ENCODE assay signal across 11 cellular contexts in genomic region chr21:42392731-42393442, GRCh38. TPM values are rescaled to one million over a fixed set of nuclear protein-coding genes. Genes with fewer than 3 reads are reported as not detected.
DNase-seq lines count a peak whose midpoint lies in the region; ATAC-seq and TF ChIP-seq lines count a peak whose summit lies in the region.
"Had no signal": no experiment of that assay in that cellular context is flagged by ENCODE, and none has a peak within 500 bp of the region (broad histone marks: within the 10 kb centered on the region; RNA-seq: fewer than 3 reads in every experiment).

No MANE protein-coding gene starts in this region.

- H3K9me3 Mint-ChIP-seq in nephron progenitor cell = peaks cover 18% of the 10 kb centered on the region
- H3K9me3 Mint-ChIP-seq in type B pancreatic cell = no peaks in the 10 kb centered on the region

- no peak for TF ChIP-seq POLR2A in GM18505 (IDR thresholded peaks at IDR 0.05; ENCODE audit: borderline replicate concordance, extremely low read depth, insufficient read depth, insufficient read length)

- DNase-seq in HT1080 (ENCODE audit: low read depth) = peak; percentile 8
- DNase-seq in lung microvascular endothelial cell (ENCODE audit: low read depth in 2 of 2) = peak; percentile 45 to 87
- DNase-seq in nephron progenitor cell = no peak
- DNase-seq in NCI-H1092 (lab: John Stamatoyannopoulos, UW) = no peak
- DNase-seq in type B pancreatic cell (ENCODE audit: extremely low spot score, unreplicated experiment) = no peak
- DNase-seq in dedifferentiated amniotic fluid mesenchymal stem cell (ENCODE audit: extremely low spot score) = no peak
- DNase-seq: amniotic stem cell, KG1 had no signal

- H3K36me3 Mint-ChIP-seq in nephron progenitor cell (ENCODE audit: low read depth) (no peaks in the 10 kb centered on the region), type B pancreatic cell (no peaks in the 10 kb centered on the region)

- no peak for TF ChIP-seq CTCF in nephron progenitor cell (IDR thresholded peaks at IDR 0.05)
- no peak for TF ChIP-seq CTCF in type B pancreatic cell (conservative IDR thresholded peaks at IDR 0.05)

- H3K27ac Mint-ChIP-seq in nephron progenitor cell = no peak overlapping the region
- no peak overlapping the region for H3K27ac Mint-ChIP-seq in type B pancreatic cell

- peaks cover 21% of the 10 kb centered on the region for H3K27me3 Mint-ChIP-seq in nephron progenitor cell (ENCODE audit: low read depth, poor library complexity)
- H3K27me3 Mint-ChIP-seq in type B pancreatic cell = no peaks in the 10 kb centered on the region

- H3K4me3 Mint-ChIP-seq in nephron progenitor cell (no peak overlapping the region), type B pancreatic cell (no peak overlapping the region)

- ATAC-seq in GM18505 (IDR thresholded peaks at IDR 0.05; ENCODE audit: unreplicated experiment) (peak; percentile 72), GM21447 (IDR thresholded peaks at IDR 0.05; ENCODE audit: unreplicated experiment) (peak; percentile 69)

- H3K4me1 Mint-ChIP-seq in nephron progenitor cell (peaks cover 72% of the 10 kb centered on the region), type B pancreatic cell (ENCODE audit: unreplicated experiment) (peaks cover 21% of the 10 kb centered on the region)

RNA-seq across cellular contexts. Expression of gene TMPRSS3, which starts 3.0 kb away (rescaled TPM):
- not detected in 2 replicates for total RNA-seq in HT1080 (2014; rRNA removed; shearing (Covaris generic))
- polyA plus RNA-seq in HT1080 (2015; cell fraction: cytosol; rRNA removed) = not detected in 2 replicates
- polyA plus RNA-seq in HT1080 (2015; cell fraction: nucleus; rRNA removed) = not detected in 2 replicates
- total RNA-seq in lung microvascular endothelial cell (not detected in 2 replicates), type B pancreatic cell (ENCODE audit: low replicate concordance) (0.74 and 1.3 TPM in 2 replicates)
- polyA plus RNA-seq: heart left ventricle had no signal

RNA-seq across cellular contexts. Expression of gene UBASH3A, which starts 10.8 kb away (rescaled TPM):
- not detected in 2 replicates for total RNA-seq in HT1080 (2014; rRNA removed; shearing (Covaris generic))
- not detected in 2 replicates for polyA plus RNA-seq in HT1080 (2015; cell fraction: cytosol; rRNA removed)
- polyA plus RNA-seq in HT1080 (2015; cell fraction: nucleus; rRNA removed) = not detected in 2 replicates
- total RNA-seq in lung microvascular endothelial cell = not detected in 2 replicates
- total RNA-seq in type B pancreatic cell (ENCODE audit: low replicate concordance) = not detected in 2 replicates

RNA-seq across cellular contexts. Expression of gene TFF1, which starts 26.6 kb away (rescaled TPM):
- total RNA-seq in HT1080 (2014; rRNA removed; shearing (Covaris generic)) = not detected in 2 replicates
- polyA plus RNA-seq in HT1080 (2015; cell fraction: cytosol; rRNA removed) = not detected in 2 replicates
- not detected in 2 replicates for polyA plus RNA-seq in HT1080 (2015; cell fraction: nucleus; rRNA removed)
- not detected in 2 replicates for total RNA-seq in lung microvascular endothelial cell
- total RNA-seq in type B pancreatic cell (ENCODE audit: low replicate concordance) = 42.6 and 136 TPM in 2 replicates
- total RNA-seq: heart left ventricle had no signal
- polyA plus RNA-seq: heart left ventricle had no signal

RNA-seq across cellular contexts. Expression of gene TFF2, which starts 42.1 kb away (rescaled TPM):
- not detected in 2 replicates for total RNA-seq in HT1080 (2014; rRNA removed; shearing (Covaris generic))
- polyA plus RNA-seq in HT1080 (2015; cell fraction: cytosol; rRNA removed) = not detected in 2 replicates
- polyA plus RNA-seq in HT1080 (2015; cell fraction: nucleus; rRNA removed) = not detected in 2 replicates
- total RNA-seq in lung microvascular endothelial cell = not detected in 2 replicates
- total RNA-seq in type B pancreatic cell (ENCODE audit: low replicate concordance) = 5.2 and 11.3 TPM in 2 replicates
- total RNA-seq: heart left ventricle had no signal
- polyA plus RNA-seq: heart left ventricle had no signal

Comparison
In these comparisons a context has a peak if more than half of its experiments do, and no peak if none do; other contexts are left out.
1. DNase-seq: peak in HT1080 (single experiment) and lung microvascular endothelial cell (2 of 2); none in nephron progenitor cell (single experiment), NCI-H1092 (single experiment), type B pancreatic cell (single experiment) and dedifferentiated amniotic fluid mesenchymal stem cell (single experiment).
2. RNA of gene TFF1, which starts 26.6 kb away (total RNA-seq): 42.6 to 136 TPM in type B pancreatic cell; not detected in HT1080 and not detected in lung microvascular endothelial cell; every median in the first group is over 10 times any median in the second.